ENCODE assay signal across 8 cellular contexts in the genomic region with DNA sequence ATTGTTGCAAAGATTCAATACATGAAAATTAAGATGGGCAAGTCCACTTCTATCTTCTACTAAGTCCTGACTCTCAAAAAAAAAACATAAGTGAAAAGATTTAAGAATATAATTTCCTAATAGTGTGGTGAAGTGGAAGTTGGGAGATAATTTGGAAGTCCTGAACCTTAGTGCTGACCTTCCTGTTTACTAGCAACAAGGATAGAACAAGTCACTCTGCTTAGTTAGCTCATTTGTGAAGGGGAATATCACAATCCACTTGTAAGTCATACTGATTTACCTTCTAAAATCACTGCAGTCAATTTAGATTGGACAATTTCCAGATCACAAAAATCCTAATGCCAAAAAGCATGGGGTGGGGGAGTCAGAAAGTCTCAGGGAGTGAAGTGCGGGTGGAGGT. TPM values are rescaled to one million over a fixed set of nuclear protein-coding genes. Genes with fewer than 3 reads are reported as not detected.
"Had no signal": no experiment of that assay in that cellular context is flagged by ENCODE, and none has a peak within 500 bp of the region (broad histone marks: within the 10 kb centered on the region; RNA-seq: fewer than 3 reads in every experiment).

No MANE protein-coding gene starts in this region.

- FAIRE-seq: HTR-8/SVneo, K562 had no signal

- H3K36me3 Mint-ChIP-seq: IgD-negative memory B cell had no signal

- H3K4me2 ChIP-seq: KMS-11 had no signal

- H3K27ac Mint-ChIP-seq: IgD-negative memory B cell had no signal

- H3K9ac ChIP-seq: KMS-11 had no signal

- DNase-seq: IMR-90, KBM-7, KG1 had no signal

- H3K4me3 ChIP-seq: K562 had no signal

- H3K27me3 Mint-ChIP-seq: IgD-negative memory B cell had no signal

- H3K27ac ChIP-seq: HL-60, KMS-11 had no signal

- H3K4me3 Mint-ChIP-seq: IgD-negative memory B cell had no signal

- ATAC-seq: K562 had no signal

RNA-seq across cellular contexts. Expression of gene PCSK5, which starts 43.4 kb away (rescaled TPM):
- total RNA-seq: K562 had no signal
- polyA plus RNA-seq: K562 had no signal
